Comparison of ENCODE assay signal across 8 cellular contexts in genomic region chr3:138862924-138863775, GRCh38. TPM values are rescaled to one million over a fixed set of nuclear protein-coding genes. Genes with fewer than 3 reads are reported as not detected.
DNase-seq lines count a peak whose midpoint lies in the region; ATAC-seq and TF ChIP-seq lines count a peak whose summit lies in the region.

No MANE protein-coding gene starts in this region.

- TF ChIP-seq CTCF in smooth muscle cell (IDR thresholded peaks at IDR 0.05; ENCODE audit: borderline replicate concordance, insufficient read depth, poor library complexity, severe bottlenecking): no peak
- no peak for TF ChIP-seq CTCF in GM10248 (IDR thresholded peaks at IDR 0.05; ENCODE audit: control extremely low read depth, extremely low read depth, low read depth, missing control alignments)

- peak; percentile 94 for DNase-seq in DMS53 (lab: John Stamatoyannopoulos, UW)
- DNase-seq in MG63: peak; percentile 88
- DNase-seq in amygdala (lab: John Stamatoyannopoulos, UW): peak in 35 of 56 donors; percentile 1 to 48 (median 19)
- peak; percentile 61 for DNase-seq in iPS-NIHi11 (ENCODE audit: low spot score)
- DNase-seq in smooth muscle cell (lab: John Stamatoyannopoulos, UW; ENCODE audit: unreplicated experiment): no peak
- no peak for DNase-seq in GM10248 (ENCODE audit: extremely low spot score)

- no peaks in the 10 kb centered on the region for H4K20me1 ChIP-seq in smooth muscle cell (ENCODE audit: low read depth)

- H3K9me3 ChIP-seq in MG63 (no peaks in the 10 kb centered on the region), smooth muscle cell (replicated peaks; ENCODE audit: low read depth) (no peaks in the 10 kb centered on the region)

- peak overlapping the region; percentile 72 for H3K9ac ChIP-seq in smooth muscle cell (ENCODE audit: low read depth)

- ATAC-seq in HG02623 (IDR thresholded peaks at IDR 0.05; ENCODE audit: unreplicated experiment) (no peak), GM18858 (IDR thresholded peaks at IDR 0.05; ENCODE audit: unreplicated experiment) (no peak)

- CTCF ChIA-PET in GM10248 (lab: Yijun Ruan, JAX): interaction anchor here (1.0 to 1.2 kb wide), 2 partner anchors 52 to 60 kb away, joined by 3 to 5 read pairs; no protein-coding TSS in a partner anchor

- H2AFZ ChIP-seq in smooth muscle cell (ENCODE audit: low read depth): peak overlapping the region; percentile 75

- H3K4me1 ChIP-seq in smooth muscle cell (ENCODE audit: low read depth): peaks cover 19% of the 10 kb centered on the region

- H3F3A ChIP-seq in smooth muscle cell (ENCODE audit: low read depth): no peaks in the 10 kb centered on the region

- peak overlapping the region; percentile 75 for H3K4me2 ChIP-seq in smooth muscle cell

- peak overlapping the region; percentile 90 for H3K27ac ChIP-seq in smooth muscle cell (ENCODE audit: low read depth)

- no peak overlapping the region for H3K4me3 ChIP-seq in MG63
- H3K4me3 ChIP-seq in smooth muscle cell: no peak overlapping the region

- no peaks in the 10 kb centered on the region for H3K36me3 ChIP-seq in MG63
- no peaks in the 10 kb centered on the region for H3K36me3 ChIP-seq in smooth muscle cell (ENCODE audit: low read depth)

- POLR2A ChIA-PET in GM10248 (lab: Yijun Ruan, JAX): no interaction called here

- WGBS in smooth muscle cell (ENCODE audit: low lambda C conversion rate): 18% methylated on average over 11 of the region's 11 CpGs

- H3K79me2 ChIP-seq in smooth muscle cell (ENCODE audit: low read depth): no peaks in the 10 kb centered on the region

- H3K27me3 ChIP-seq in MG63 (no peaks in the 10 kb centered on the region), smooth muscle cell (ENCODE audit: low read depth) (no peaks in the 10 kb centered on the region)

RNA-seq across cellular contexts. Expression of gene PIK3CB, which starts 28.4 kb away (rescaled TPM):
- 40.9 and 45.6 TPM in 2 replicates for total RNA-seq in MG63 (2014; rRNA removed; shearing (Covaris generic); ENCODE audit: low replicate concordance)
- 3.6 and 4.5 TPM in 2 replicates for total RNA-seq in smooth muscle cell
- 2.5 and 2.6 TPM in 2 replicates for polyA plus RNA-seq in smooth muscle cell

Comparison
In these comparisons a context has a peak if more than half of its experiments do, and no peak if none do; other contexts are left out.
1. DNase-seq: peak in DMS53 (single experiment), MG63 (single experiment), amygdala (35 of 56) and iPS-NIHi11 (single experiment); none in smooth muscle cell (single experiment) and GM10248 (single experiment).